ENCODE assay signal across 25 cellular contexts in the genomic region with DNA sequence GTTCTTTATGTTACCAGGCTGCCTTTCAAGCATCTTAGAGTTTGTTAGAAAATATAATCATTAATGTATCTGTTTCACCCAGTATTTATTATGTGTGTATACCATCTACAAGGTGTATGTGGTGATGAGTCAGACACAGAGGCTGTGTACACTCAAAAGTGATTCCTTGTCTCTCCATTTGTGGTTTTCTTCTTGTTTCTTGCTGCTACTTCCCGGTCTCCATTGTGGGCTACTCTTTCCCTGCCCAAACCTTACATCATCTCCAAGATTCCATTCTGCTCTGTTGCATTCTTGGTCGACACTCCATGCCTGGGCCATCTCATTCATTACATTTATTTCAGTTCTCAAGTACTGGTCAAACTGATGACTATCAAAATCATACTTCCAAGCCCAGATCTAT.
DNase-seq lines count a peak whose midpoint lies in the region; ATAC-seq and TF ChIP-seq lines count a peak whose summit lies in the region.
"Had no signal": no experiment of that assay in that cellular context is flagged by ENCODE, and none has a peak within 500 bp of the region (broad histone marks: within the 10 kb centered on the region; RNA-seq: fewer than 3 reads in every experiment).

No MANE protein-coding gene starts in this region.

- in situ Hi-C loops in ACHN (cut with HindIII; ENCODE audit: low pct_ligation_motif_present, low pct_unique_long_range_greater_than_20kb, low sequenced_read_pairs), result no loop called here

- no peaks in the 10 kb centered on the region for H3K36me3 ChIP-seq in tibial artery
- H3K36me3 ChIP-seq: transverse colon had no signal

- no peak overlapping the region for H3K27ac ChIP-seq in tibial artery
- H3K27ac ChIP-seq: A549, hepatocyte, transverse colon had no signal

- H3K9me3 Mint-ChIP-seq in activated CD4-positive, alpha-beta T cell treated with anti-CD3 and anti-CD28 coated beads, Interleukin-2, amount 10 ng/mL, durations not matched to agents 24 days and 14 days, result no peaks in the 10 kb centered on the region
- H3K9me3 Mint-ChIP-seq: activated T-cell treated with anti-CD3 and anti-CD28 coated beads, Interleukin-2, amount 50 U/mL, for 72 hours; central memory CD8-positive, alpha-beta T cell; nephron progenitor cell; stimulated activated naive B cell treated with anti-CD40 and anti-IgM and Interleukin-4, amounts not matched to agents 10 μg/mL and 1 μg/mL and 100 μg/mL, for 72 hours; WTC11 had no signal

- intact Hi-C loops in tibial artery (cut with DNase I; ENCODE audit: low total_unique reads), result no loop called here
- intact Hi-C loops in activated CD4-positive, alpha-beta T cell treated with anti-CD3 and anti-CD28 coated beads, Interleukin-2, amount 10 ng/mL, durations not matched to agents 24 days and 14 days (cut with micrococcal nuclease), result no loop called here

- H3K4me3 Mint-ChIP-seq in activated CD4-positive, alpha-beta T cell treated with anti-CD3 and anti-CD28 coated beads, Interleukin-2, amount 10 ng/mL, durations not matched to agents 24 days and 14 days, result no peak overlapping the region
- H3K4me3 Mint-ChIP-seq: activated naive CD8-positive, alpha-beta T cell; activated T-cell treated with anti-CD3 and anti-CD28 coated beads, Interleukin-2, amount 50 U/mL, for 72 hours; central memory CD8-positive, alpha-beta T cell; nephron progenitor cell; stimulated activated naive B cell treated with anti-CD40 and anti-IgM and Interleukin-4, amounts not matched to agents 10 μg/mL and 1 μg/mL and 100 μg/mL, for 72 hours; WTC11 had no signal

- H3K27ac Mint-ChIP-seq in activated CD4-positive, alpha-beta T cell treated with anti-CD3 and anti-CD28 coated beads, Interleukin-2, amount 10 ng/mL, durations not matched to agents 24 days and 14 days, result no peak overlapping the region
- H3K27ac Mint-ChIP-seq: activated naive CD8-positive, alpha-beta T cell; activated T-cell treated with anti-CD3 and anti-CD28 coated beads, Interleukin-2, amount 50 U/mL, for 72 hours; nephron progenitor cell; stimulated activated naive B cell treated with anti-CD40 and anti-IgM and Interleukin-4, amounts not matched to agents 10 μg/mL and 1 μg/mL and 100 μg/mL, for 72 hours; WTC11 had no signal

- H3K27me3 ChIP-seq in tibial artery, result no peaks in the 10 kb centered on the region
- H3K27me3 ChIP-seq: hepatocyte, transverse colon had no signal

- H3K4me1 Mint-ChIP-seq in activated CD4-positive, alpha-beta T cell treated with anti-CD3 and anti-CD28 coated beads, Interleukin-2, amount 10 ng/mL, durations not matched to agents 24 days and 14 days, result no peaks in the 10 kb centered on the region
- H3K4me1 Mint-ChIP-seq: central memory CD8-positive, alpha-beta T cell; nephron progenitor cell; stimulated activated naive B cell treated with anti-CD40 and anti-IgM and Interleukin-4, amounts not matched to agents 10 μg/mL and 1 μg/mL and 100 μg/mL, for 72 hours had no signal

- no peaks in the 10 kb centered on the region for H3K9me3 ChIP-seq in tibial artery
- H3K9me3 ChIP-seq: A549, transverse colon had no signal

- TF ChIP-seq CTCF in tibial artery (IDR thresholded peaks at IDR 0.05), result no peak

- ATAC-seq in HG03457 (IDR thresholded peaks at IDR 0.05; ENCODE audit: unreplicated experiment), result no peak
- ATAC-seq: A549; activated T-cell treated with anti-CD3 and anti-CD28 coated beads, Interleukin-2, amount 50 U/mL, for 72 hours; HepG2; Right ventricle myocardium inferior; stimulated activated naive B cell treated with anti-CD40 and anti-IgM and Interleukin-4, amounts not matched to agents 10 μg/mL and 1 μg/mL and 100 μg/mL, for 72 hours; WTC11 had no signal

- no peaks in the 10 kb centered on the region for H3K4me1 ChIP-seq in tibial artery
- H3K4me1 ChIP-seq: A549, transverse colon had no signal

- no peaks in the 10 kb centered on the region for H3K27me3 Mint-ChIP-seq in activated CD4-positive, alpha-beta T cell treated with anti-CD3 and anti-CD28 coated beads, Interleukin-2, amount 10 ng/mL, durations not matched to agents 24 days and 14 days
- H3K27me3 Mint-ChIP-seq: activated naive CD8-positive, alpha-beta T cell had no signal

- no peaks in the 10 kb centered on the region for H3K36me3 Mint-ChIP-seq in activated CD4-positive, alpha-beta T cell treated with anti-CD3 and anti-CD28 coated beads, Interleukin-2, amount 10 ng/mL, durations not matched to agents 24 days and 14 days (ENCODE audit: low read depth)
- H3K36me3 Mint-ChIP-seq: activated naive CD8-positive, alpha-beta T cell; stimulated activated naive B cell treated with anti-CD40 and anti-IgM and Interleukin-4, amounts not matched to agents 10 μg/mL and 1 μg/mL and 100 μg/mL, for 72 hours; WTC11 had no signal

- no peak overlapping the region for H3K4me3 ChIP-seq in tibial artery
- H3K4me3 ChIP-seq: A549, hepatocyte, transverse colon had no signal

- DNase-seq in ACHN, result peak; percentile 5
- DNase-seq in HK-2 (ENCODE audit: unreplicated experiment), result peak; percentile 29
- peak; percentile 73 for DNase-seq in astrocyte of the hippocampus (ENCODE audit: low read depth, low spot score)
- DNase-seq in iris pigment epithelial cell (ENCODE audit: low read depth), result peak; percentile 49
- no peak for DNase-seq in tibial artery
- DNase-seq in NCI-H774 (lab: John Stamatoyannopoulos, UW), result no peak
- DNase-seq in activated CD4-positive, alpha-beta T cell treated with anti-CD3 and anti-CD28 coated beads, Interleukin-2, amount 10 ng/mL, durations not matched to agents 24 days and 14 days, result no peak
- DNase-seq: activated T-cell treated with anti-CD3 and anti-CD28 coated beads, Interleukin-2, amount 50 U/mL, for 72 hours; DMS153; effector CD8-positive, alpha-beta T cell; kidney; MM.1S; NCI-H187 treated with DMSO at 0.1 percent for 48 hours; NCI-H446; nephron progenitor cell; stimulated activated naive B cell treated with anti-CD40 and anti-IgM and Interleukin-4, amounts not matched to agents 10 μg/mL and 1 μg/mL and 100 μg/mL, for 72 hours; transverse colon had no signal

Comparison
In these comparisons a context has a peak if more than half of its experiments do, and no peak if none do; other contexts are left out.
1. DNase-seq: peak in ACHN (single experiment), HK-2 (single experiment), astrocyte of the hippocampus (single experiment) and iris pigment epithelial cell (single experiment); none in tibial artery (0 of 2), NCI-H774 (single experiment) and activated CD4-positive, alpha-beta T cell treated with anti-CD3 and anti-CD28 coated beads, Interleukin-2, amount 10 ng/mL, durations not matched to agents 24 days and 14 days (single experiment).